In the genomic region with DNA sequence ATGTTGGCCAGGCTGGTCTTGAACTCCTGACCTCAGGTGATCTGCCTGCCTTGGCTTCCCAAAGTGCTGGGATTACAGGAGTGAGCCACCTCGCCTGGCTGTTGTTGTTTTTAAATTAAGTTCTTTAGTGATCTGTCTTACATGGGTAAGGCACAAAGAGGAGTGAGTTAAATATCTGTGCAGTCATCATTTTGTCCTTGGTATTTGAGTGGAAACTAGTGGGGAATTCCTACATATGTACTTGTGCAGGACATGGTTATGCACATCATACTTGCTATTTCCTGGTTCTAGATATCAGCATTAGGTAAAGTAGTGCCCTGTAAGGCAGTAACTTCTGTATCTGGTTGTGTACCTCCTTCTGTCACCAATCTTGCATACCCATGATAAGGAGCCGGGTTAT, we compare ENCODE assay signal across 13 cellular contexts. TPM values are rescaled to one million over a fixed set of nuclear protein-coding genes. Genes with fewer than 3 reads are reported as not detected.
DNase-seq lines count a peak whose midpoint lies in the region; ATAC-seq and TF ChIP-seq lines count a peak whose summit lies in the region.
"Had no signal": no experiment of that assay in that cellular context is flagged by ENCODE, and none has a peak within 500 bp of the region (broad histone marks: within the 10 kb centered on the region; RNA-seq: fewer than 3 reads in every experiment).

No MANE protein-coding gene starts in this region.

- DNase-seq in T-helper 1 cell (no peak), HFF-Myc (ENCODE audit: extremely low read depth, low read depth) (no peak), neural progenitor cell (ENCODE audit: low spot score) (no peak), NCI-H187 (lab: John Stamatoyannopoulos, UW) (no peak), DMS79 (lab: John Stamatoyannopoulos, UW) (no peak)
- DNase-seq in activated naive CD4-positive, alpha-beta T cell treated with anti-CD3 and anti-CD28 coated beads, Interleukin-2, amount 50 U/mL, for 72 hours (ENCODE audit: low spot score in 2 of 2) = no peak
- DNase-seq: 8988T; activated CD4-positive, CD25-positive, alpha-beta regulatory T cell treated with anti-CD3 and anti-CD28 coated beads, Interleukin-2, amount 50 U/mL, for 72 hours; left ventricle myocardium superior; NCI-H2081 treated with DMSO at 0.1 percent for 48 hours; SJCRH30 had no signal

- peaks cover 62% of the 10 kb centered on the region for H3K4me1 Mint-ChIP-seq in T-helper 1 cell treated with Interleukin-12 subunit alpha and Interleukin-12 subunit beta and Interleukin-4 antibody, amounts not matched to agents 30 μg/mL and 1 μg/mL, for 36 hours (ENCODE audit: low read depth)
- peaks cover 32% of the 10 kb centered on the region for H3K4me1 Mint-ChIP-seq in neural progenitor cell

- H3K4me3 Mint-ChIP-seq in T-helper 1 cell treated with Interleukin-12 subunit alpha and Interleukin-12 subunit beta and Interleukin-4 antibody, amounts not matched to agents 30 μg/mL and 1 μg/mL, for 36 hours = peak overlapping the region; percentile 63
- H3K4me3 Mint-ChIP-seq in neural progenitor cell = peak overlapping the region; percentile 54

- H3K27me3 ChIP-seq in neural progenitor cell = no peaks in the 10 kb centered on the region
- H3K27me3 ChIP-seq: SJCRH30 had no signal

- peaks cover 90% of the 10 kb centered on the region for H3K79me2 ChIP-seq in neural progenitor cell (ENCODE audit: low read depth)

- peak overlapping the region; percentile 55 for H3K27ac Mint-ChIP-seq in T-helper 1 cell treated with Interleukin-12 subunit alpha and Interleukin-12 subunit beta and Interleukin-4 antibody, amounts not matched to agents 30 μg/mL and 1 μg/mL, for 36 hours
- peak overlapping the region; percentile 37 to 69 for H3K27ac Mint-ChIP-seq in activated naive CD4-positive, alpha-beta T cell treated with anti-CD3 and anti-CD28 coated beads, Interleukin-2, amount 50 U/mL, for 72 hours
- no peak overlapping the region for H3K27ac Mint-ChIP-seq in neural progenitor cell

- H3K27ac ChIP-seq in neural progenitor cell = no peak overlapping the region
- H3K27ac ChIP-seq: SJCRH30 had no signal

- H3K36me3 Mint-ChIP-seq in T-helper 1 cell treated with Interleukin-12 subunit alpha and Interleukin-12 subunit beta and Interleukin-4 antibody, amounts not matched to agents 30 μg/mL and 1 μg/mL, for 36 hours (ENCODE audit: low read depth) = peaks cover 64% of the 10 kb centered on the region
- H3K36me3 Mint-ChIP-seq in activated naive CD4-positive, alpha-beta T cell treated with anti-CD3 and anti-CD28 coated beads, Interleukin-2, amount 50 U/mL, for 72 hours = peaks cover 38 to 81% of the 10 kb centered on the region in 2 donors
- H3K36me3 Mint-ChIP-seq in neural progenitor cell = peaks cover 45% of the 10 kb centered on the region

- no peak overlapping the region for H3K9ac ChIP-seq in neural progenitor cell

- H3K4me2 ChIP-seq in neural progenitor cell = peak overlapping the region; percentile 82

- H3K4me3 ChIP-seq in HFF-Myc (replicated peaks; ENCODE audit: low read depth, low read length) (peak overlapping the region; percentile 81), neural progenitor cell (no peak overlapping the region)
- H3K4me3 ChIP-seq: SJCRH30 had no signal

- H3K36me3 ChIP-seq in neural progenitor cell = peaks cover 37% of the 10 kb centered on the region

- peaks cover 76% of the 10 kb centered on the region for H4K20me1 ChIP-seq in neural progenitor cell (ENCODE audit: low read depth)

- no peaks in the 10 kb centered on the region for H3K9me3 Mint-ChIP-seq in T-helper 1 cell treated with Interleukin-12 subunit alpha and Interleukin-12 subunit beta and Interleukin-4 antibody, amounts not matched to agents 30 μg/mL and 1 μg/mL, for 36 hours
- no peaks in the 10 kb centered on the region for H3K9me3 Mint-ChIP-seq in activated naive CD4-positive, alpha-beta T cell treated with anti-CD3 and anti-CD28 coated beads, Interleukin-2, amount 50 U/mL, for 72 hours
- peaks cover 2% of the 10 kb centered on the region for H3K9me3 Mint-ChIP-seq in neural progenitor cell

- peaks cover 19% of the 10 kb centered on the region for H3K4me1 ChIP-seq in neural progenitor cell

- TF ChIP-seq CTCF in HFF-Myc (IDR thresholded peaks at IDR 0.05; ENCODE audit: low read depth, low read length, missing control alignments) (no peak), neural progenitor cell (IDR thresholded peaks at IDR 0.05) (no peak)

- H3K27me3 Mint-ChIP-seq in T-helper 1 cell treated with Interleukin-12 subunit alpha and Interleukin-12 subunit beta and Interleukin-4 antibody, amounts not matched to agents 30 μg/mL and 1 μg/mL, for 36 hours (ENCODE audit: low read depth) = no peaks in the 10 kb centered on the region
- H3K27me3 Mint-ChIP-seq in neural progenitor cell (ENCODE audit: insufficient read depth, low read depth) = peaks cover 5% of the 10 kb centered on the region

- H3K9me3 ChIP-seq in neural progenitor cell (ENCODE audit: low read depth) = no peaks in the 10 kb centered on the region
- H3K9me3 ChIP-seq: SJCRH30 had no signal

- H2AFZ ChIP-seq in neural progenitor cell (replicated peaks) = no peak overlapping the region

- no peak for ATAC-seq in activated naive CD4-positive, alpha-beta T cell treated with anti-CD3 and anti-CD28 coated beads, Interleukin-2, amount 50 U/mL, for 72 hours
- ATAC-seq in HG03108 (IDR thresholded peaks at IDR 0.05; ENCODE audit: unreplicated experiment) = no peak
- ATAC-seq: left ventricle myocardium superior had no signal

- peaks cover 43% of the 10 kb centered on the region for H3F3A ChIP-seq in neural progenitor cell (ENCODE audit: low read depth)

RNA-seq across cellular contexts. Expression of a gene that starts 3.7 kb away (rescaled TPM):
- 100 to 1,000 TPM; 560 to 601 TPM for total RNA-seq in activated naive CD4-positive, alpha-beta T cell treated with anti-CD3 and anti-CD28 coated beads, Interleukin-2, amount 50 U/mL, for 72 hours
- 454 and 543 TPM in 2 replicates for total RNA-seq in neural progenitor cell (ENCODE audit: low replicate concordance)

RNA-seq across cellular contexts. Expression of a gene that starts 40.5 kb away (rescaled TPM):
- total RNA-seq in activated naive CD4-positive, alpha-beta T cell treated with anti-CD3 and anti-CD28 coated beads, Interleukin-2, amount 50 U/mL, for 72 hours = 10 to 100 TPM; 15.4 to 21.4 TPM
- total RNA-seq in neural progenitor cell (ENCODE audit: low replicate concordance) = 3.0 and 21.6 TPM in 2 replicates
